22 cellular contexts compared by ENCODE assay signal in genomic region chr3:117903226-117903625, GRCh38.
DNase-seq lines count a peak whose midpoint lies in the region; ATAC-seq and TF ChIP-seq lines count a peak whose summit lies in the region.
"Had no signal": no experiment of that assay in that cellular context is flagged by ENCODE, and none has a peak within 500 bp of the region (broad histone marks: within the 10 kb centered on the region; RNA-seq: fewer than 3 reads in every experiment).

No MANE protein-coding gene starts in this region.

- no peak overlapping the region for H3K4me3 Mint-ChIP-seq in activated T-cell treated with anti-CD3 and anti-CD28 coated beads, Interleukin-2, amount 50 U/mL, for 4 hours
- H3K4me3 Mint-ChIP-seq: GM23338, naive B cell had no signal

- peak; percentile 20 for DNase-seq in COLO829 (ENCODE audit: low spot score)
- DNase-seq in MG63 = peak; percentile 56
- peak; percentile 52 for DNase-seq in fibroblast of mammary gland (ENCODE audit: low read depth)
- DNase-seq in skeletal muscle cell (ENCODE audit: low read depth) = peak; percentile 80
- DNase-seq in transverse colon = no peak
- no peak for DNase-seq in activated T-cell treated with anti-CD3 and anti-CD28 coated beads, Interleukin-2, amount 50 U/mL, for 4 hours
- no peak for DNase-seq in DMS53 (lab: John Stamatoyannopoulos, UW)
- DNase-seq: activated CD4-positive, alpha-beta T cell treated with anti-CD3 and anti-CD28 coated beads for 48 hours; activated effector memory CD4-positive, alpha-beta T cell treated with anti-CD3 and anti-CD28 coated beads, Interleukin-2, amount 50 U/mL, for 16 hours; aorta; C1 segment of cervical spinal cord; colonic mucosa; heart right ventricle; naive B cell; NCI-H2081; NCI-H510A; stimulated activated CD4-positive, alpha-beta T cell treated with anti-CD3 and anti-CD28 coated beads, Interleukin-2, amount 100 ng/mL, for 48 hours; stomach had no signal

- in situ Hi-C loops in transverse colon (cut with MboI; ENCODE audit: low pct_ligation_motif_present in 1 of 4, low pct_unique_long_range_greater_than_20kb in 1 of 4, low sequenced_read_pairs in 3 of 4) = no loop called here

- H3K4me1 Mint-ChIP-seq in activated T-cell treated with anti-CD3 and anti-CD28 coated beads, Interleukin-2, amount 50 U/mL, for 4 hours (ENCODE audit: low read depth) = no peaks in the 10 kb centered on the region
- H3K4me1 Mint-ChIP-seq: GM23338, naive B cell had no signal

- intact Hi-C loops in transverse colon (cut with DNase I; ENCODE audit: low total_unique reads) = no loop called here

- no peak for TF ChIP-seq POLR2A in transverse colon (IDR thresholded peaks at IDR 0.05)

- H3K36me3 Mint-ChIP-seq in activated T-cell treated with anti-CD3 and anti-CD28 coated beads, Interleukin-2, amount 50 U/mL, for 4 hours (ENCODE audit: insufficient read depth) = no peaks in the 10 kb centered on the region
- H3K36me3 Mint-ChIP-seq: naive B cell had no signal

- no peak overlapping the region for H3K27ac ChIP-seq in transverse colon
- H3K27ac ChIP-seq: colonic mucosa, heart right ventricle, HL-60, RWPE1, stomach had no signal

- no peak for TF ChIP-seq EP300 in transverse colon (IDR thresholded peaks at IDR 0.05; ENCODE audit: low read depth)

- H3K4me1 ChIP-seq in transverse colon = no peaks in the 10 kb centered on the region
- H3K4me1 ChIP-seq: colonic mucosa, heart right ventricle, stomach had no signal

- H3K9me3 Mint-ChIP-seq in activated T-cell treated with anti-CD3 and anti-CD28 coated beads, Interleukin-2, amount 50 U/mL, for 4 hours = peaks cover 6% of the 10 kb centered on the region

- TF ChIP-seq CTCF in fibroblast of mammary gland (conservative IDR thresholded peaks at IDR 0.05; ENCODE audit: control insufficient read depth, insufficient read depth, low read depth, low read length) = no peak
- TF ChIP-seq CTCF in transverse colon (IDR thresholded peaks at IDR 0.05) = no peak

- no peaks in the 10 kb centered on the region for H3K36me3 ChIP-seq in MG63
- no peaks in the 10 kb centered on the region for H3K36me3 ChIP-seq in transverse colon
- H3K36me3 ChIP-seq: colonic mucosa, heart right ventricle, stomach had no signal

- H3K4me3 ChIP-seq in MG63 = no peak overlapping the region
- H3K4me3 ChIP-seq in fibroblast of mammary gland (ENCODE audit: control insufficient read depth, low read depth, low read length) = no peak overlapping the region
- no peak overlapping the region for H3K4me3 ChIP-seq in skeletal muscle cell (ENCODE audit: low read depth, low read length)
- H3K4me3 ChIP-seq in transverse colon = no peak overlapping the region
- H3K4me3 ChIP-seq: colonic mucosa, GM23338, heart right ventricle, lung, stomach had no signal

- no peaks in the 10 kb centered on the region; the same call in 1 of the 2 replicates for H3K9me3 ChIP-seq in MG63
- no peaks in the 10 kb centered on the region for H3K9me3 ChIP-seq in transverse colon
- H3K9me3 ChIP-seq: colonic mucosa, stomach had no signal

- no peak for ATAC-seq in activated T-cell treated with anti-CD3 and anti-CD28 coated beads, Interleukin-2, amount 50 U/mL, for 4 hours
- ATAC-seq: GM23338, heart right ventricle had no signal

- no peaks in the 10 kb centered on the region for H3K27me3 Mint-ChIP-seq in activated T-cell treated with anti-CD3 and anti-CD28 coated beads, Interleukin-2, amount 50 U/mL, for 4 hours (ENCODE audit: low read depth)

- H3K27me3 ChIP-seq in MG63 = no peaks in the 10 kb centered on the region
- no peaks in the 10 kb centered on the region for H3K27me3 ChIP-seq in transverse colon
- H3K27me3 ChIP-seq: colonic mucosa, heart right ventricle, stomach had no signal

Comparison
In these comparisons a context has a peak if more than half of its experiments do, and no peak if none do; other contexts are left out.
1. DNase-seq: peak in COLO829 (single experiment), MG63 (single experiment), fibroblast of mammary gland (single experiment) and skeletal muscle cell (single experiment); none in transverse colon (single experiment), activated T-cell treated with anti-CD3 and anti-CD28 coated beads, Interleukin-2, amount 50 U/mL, for 4 hours (single experiment) and DMS53 (single experiment).